Comparison of ENCODE assay signal across 24 cellular contexts in genomic region chrX:40542972-40543371, GRCh38.
"Had no signal": no experiment of that assay in that cellular context is flagged by ENCODE, and none has a peak within 500 bp of the region (broad histone marks: within the 10 kb centered on the region; RNA-seq: fewer than 3 reads in every experiment).

No MANE protein-coding gene starts in this region.

- H3K4me3 ChIP-seq: neural progenitor cell, ovary, psoas muscle, right lobe of liver, sigmoid colon, stomach, tibial artery, transverse colon, upper lobe of right lung, uterus had no signal

- DNase-seq: natural killer cell; occipital lobe; ovary; posterior cingulate gyrus; psoas muscle; right cardiac atrium; right lobe of liver; sigmoid colon; small intestine; stimulated activated CD4-positive, alpha-beta T cell treated with anti-CD3 and anti-CD28 coated beads, Interleukin-15, amount 100 ng/mL, for 24 hours; stimulated activated CD4-positive, alpha-beta T cell treated with anti-CD3 and anti-CD28 coated beads, Interleukin-2, amount 100 ng/mL, for 24 hours; stimulated activated CD4-positive, alpha-beta T cell treated with anti-CD3 and anti-CD28 coated beads, Interleukin-2, amount 100 ng/mL, for 48 hours; stimulated activated CD4-positive, alpha-beta T cell treated with anti-CD3 and anti-CD28 coated beads, Interleukin-4, amount 100 ng/mL, for 24 hours; stimulated activated naive B cell treated with anti-CD40 and anti-IgM and Interleukin-4, amounts not matched to agents 10 μg/mL and 1 μg/mL and 100 μg/mL, for 72 hours; stimulated activated naive CD4-positive, alpha-beta T cell treated with Interleukin-2 at 50 U/mL for 16 hours; stomach; tibial artery; transverse colon; upper lobe of right lung; uterus had no signal

- ATAC-seq: stimulated activated effector memory CD8-positive, alpha-beta T cell treated with anti-CD3 and anti-CD28 coated beads, Interleukin-12 subunit alpha, Interleukin-12 subunit beta, amount 100 ng/mL, for 72 hours; stimulated activated naive B cell treated with anti-CD40 and anti-IgM and Interleukin-4, amounts not matched to agents 10 μg/mL and 1 μg/mL and 100 μg/mL, for 72 hours; upper lobe of right lung had no signal

- H3K36me3 ChIP-seq: neural progenitor cell, ovary, right lobe of liver, sigmoid colon, stomach, thoracic aorta, tibial artery, transverse colon, upper lobe of right lung, uterus had no signal

- H3K27ac ChIP-seq: neural progenitor cell, ovary, psoas muscle, right lobe of liver, sigmoid colon, stomach, thoracic aorta, tibial artery, transverse colon, upper lobe of right lung had no signal

- H3K27me3 ChIP-seq: neural progenitor cell, ovary, right lobe of liver, sigmoid colon, tibial artery, transverse colon, upper lobe of right lung, uterus had no signal

- H3K4me2 ChIP-seq: neural progenitor cell had no signal

- H3K9ac ChIP-seq: neural progenitor cell, parathyroid adenoma had no signal

- H3K9me3 ChIP-seq: ovary, psoas muscle, right lobe of liver, sigmoid colon, stomach, thoracic aorta, tibial artery, transverse colon, upper lobe of right lung, uterus had no signal

- H3K4me1 ChIP-seq: neural progenitor cell, psoas muscle, upper lobe of right lung, uterus had no signal
